ENCODE assay signal across 1 cellular context in genomic region chr15:69462493-69463181, GRCh38.
TF ChIP-seq lines count a peak whose summit lies in the region.

No MANE protein-coding gene starts in this region.

TF ChIP-seq in HepG2, 621 proteins besides CTCF, POLR2A, EP300 and RAD21 (continued from another document and continues in another):
- TF ChIP-seq ZSCAN20 (CRISPR knock-in tag; IDR thresholded peaks at IDR 0.05; ENCODE audit: borderline replicate concordance) (0 out of 2 replicates have a peak, but pooled peaks have one; percentile 59), ZNF883 (CRISPR knock-in tag; IDR thresholded peaks at IDR 0.05; ENCODE audit: not compliant biosample characterization) (no peak), ZNF768 (CRISPR knock-in tag; IDR thresholded peaks at IDR 0.05) (peak; percentile 37; the same call in 1 of the 2 replicates), ZNF639 (CRISPR knock-in tag; conservative IDR thresholded peaks at IDR 0.05) (no peak), SMAD1 (CRISPR knock-in tag; IDR thresholded peaks at IDR 0.05; ENCODE audit: borderline replicate concordance, low read depth) (no peak), ZNF232 (CRISPR knock-in tag; IDR thresholded peaks at IDR 0.05; ENCODE audit: borderline replicate concordance) (no peak), STAT5B (CRISPR knock-in tag; IDR thresholded peaks at IDR 0.05) (no peak), SOX5 (CRISPR knock-in tag; IDR thresholded peaks at IDR 0.05; ENCODE audit: borderline replicate concordance) (no peak), ZFP90 (CRISPR knock-in tag; IDR thresholded peaks at IDR 0.05; ENCODE audit: borderline replicate concordance) (0 out of 2 replicates have a peak, but pooled peaks have one; percentile 21), CREBL2 (CRISPR knock-in tag; IDR thresholded peaks at IDR 0.05; ENCODE audit: borderline replicate concordance) (no peak), SP2 (CRISPR knock-in tag; IDR thresholded peaks at IDR 0.05) (no peak; the same call in 1 of the 2 replicates), ZNF83 (CRISPR knock-in tag; IDR thresholded peaks at IDR 0.05; ENCODE audit: borderline replicate concordance) (no peak), KMT2B (CRISPR knock-in tag; IDR thresholded peaks at IDR 0.05) (no peak; the same call in none of the 2 replicates), ATF6 (CRISPR knock-in tag; conservative IDR thresholded peaks at IDR 0.05) (no peak), FUBP1 (CRISPR knock-in tag; IDR thresholded peaks at IDR 0.05; ENCODE audit: borderline replicate concordance) (no peak), HIVEP1 (CRISPR knock-in tag; IDR thresholded peaks at IDR 0.05) (0 out of 2 replicates have a peak, but pooled peaks have one; percentile 18), SALL2 (CRISPR knock-in tag; IDR thresholded peaks at IDR 0.05) (0 out of 2 replicates have a peak, but pooled peaks have one; percentile 42), ZNF841 (CRISPR knock-in tag; IDR thresholded peaks at IDR 0.05; ENCODE audit: borderline replicate concordance) (no peak), SYNCRIP (IDR thresholded peaks at IDR 0.05; ENCODE audit: insufficient read depth, low read depth, low read length) (no peak), PLRG1 (conservative IDR thresholded peaks at IDR 0.05) (no peak), HNF4A (CRISPR knock-in tag; IDR thresholded peaks at IDR 0.05) (peak; percentile 67), NFAT5 (CRISPR knock-in tag; IDR thresholded peaks at IDR 0.05) (no peak), KDM6A (CRISPR knock-in tag; IDR thresholded peaks at IDR 0.05; ENCODE audit: low read depth) (no peak), JUNB (CRISPR knock-in tag; IDR thresholded peaks at IDR 0.05; ENCODE audit: borderline replicate concordance) (no peak), ZNF234 (CRISPR knock-in tag; conservative IDR thresholded peaks at IDR 0.05) (no peak), MAFF (IDR thresholded peaks at IDR 0.05; ENCODE audit: low read depth, low read length) (0 out of 2 replicates have a peak, but pooled peaks have one; percentile 6), ZMAT5 (CRISPR knock-in tag; IDR thresholded peaks at IDR 0.05; ENCODE audit: borderline replicate concordance, low read depth) (no peak), PITX1 (CRISPR knock-in tag; IDR thresholded peaks at IDR 0.05) (peak; percentile 78; the same call in 1 of the 2 replicates), HMGA1 (CRISPR knock-in tag; conservative IDR thresholded peaks at IDR 0.05) (no peak), NFE2 (CRISPR knock-in tag; IDR thresholded peaks at IDR 0.05) (no peak), ZBED4 (CRISPR knock-in tag; IDR thresholded peaks at IDR 0.05; ENCODE audit: borderline replicate concordance) (no peak), ZNF558 (CRISPR knock-in tag; IDR thresholded peaks at IDR 0.05; ENCODE audit: borderline replicate concordance) (no peak), EED (CRISPR knock-in tag; IDR thresholded peaks at IDR 0.05) (no peak; the same call in 1 of the 2 replicates), TP53 (CRISPR knock-in tag; conservative IDR thresholded peaks at IDR 0.05) (no peak), NR3C1 (CRISPR knock-in tag; IDR thresholded peaks at IDR 0.05) (no peak), TFAP4 (IDR thresholded peaks at IDR 0.05; ENCODE audit: borderline replicate concordance, low read depth) (peak; percentile 90), PHF8 (CRISPR knock-in tag; IDR thresholded peaks at IDR 0.05) (peak; percentile 78), JUN (CRISPR knock-in tag; IDR thresholded peaks at IDR 0.05) (no peak), ZNF788 (CRISPR knock-in tag; IDR thresholded peaks at IDR 0.05; ENCODE audit: borderline replicate concordance) (peak; percentile 84; the same call in 1 of the 2 replicates), TCF12 (IDR thresholded peaks at IDR 0.05) (no peak), TCF12 (CRISPR knock-in tag; IDR thresholded peaks at IDR 0.05) (no peak)
